ENCODE assay signal across 10 cellular contexts in the genomic region with DNA sequence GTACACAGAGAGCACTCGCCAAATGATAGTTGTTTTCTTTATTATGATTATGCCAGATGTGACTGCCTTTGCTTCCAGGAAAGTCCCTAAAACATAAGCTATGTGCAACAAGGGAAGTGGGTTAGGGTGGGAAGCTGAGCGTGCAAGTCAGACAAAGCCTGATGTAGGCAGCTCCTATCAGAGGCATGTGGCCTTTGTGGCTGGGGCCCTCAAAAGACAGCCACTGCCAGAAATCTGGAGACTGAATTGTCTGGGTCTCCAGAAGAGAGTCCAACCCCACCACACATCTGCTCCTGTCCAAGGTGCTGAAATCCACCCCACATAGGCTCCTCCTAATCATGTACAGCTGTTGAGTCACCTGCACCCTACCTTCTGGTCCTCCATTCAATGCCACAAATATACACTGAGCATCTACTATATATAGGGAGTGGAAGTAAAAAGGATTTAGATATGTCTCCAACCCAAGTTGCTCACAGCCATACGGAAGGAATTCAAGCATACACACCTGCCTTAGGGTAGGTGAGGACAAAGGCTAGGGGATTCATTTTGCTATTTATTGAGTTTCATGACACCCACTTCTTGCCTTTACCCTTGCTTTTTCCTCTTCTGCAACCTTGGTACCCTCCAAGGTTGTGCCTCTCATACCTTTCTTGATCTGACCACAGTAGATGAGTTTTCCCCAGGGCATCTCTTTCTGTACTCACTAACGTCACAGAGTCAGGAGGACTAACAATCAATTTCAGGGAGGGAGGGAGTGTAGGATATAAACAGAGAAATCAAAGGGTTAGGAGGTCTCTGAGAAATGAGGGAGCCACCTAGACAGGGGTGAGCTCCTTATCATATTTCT. TPM values are rescaled to one million over a fixed set of nuclear protein-coding genes. Genes with fewer than 3 reads are reported as not detected.
DNase-seq lines count a peak whose midpoint lies in the region; ATAC-seq and TF ChIP-seq lines count a peak whose summit lies in the region.
"Had no signal": no experiment of that assay in that cellular context is flagged by ENCODE, and none has a peak within 500 bp of the region (broad histone marks: within the 10 kb centered on the region; RNA-seq: fewer than 3 reads in every experiment).

No MANE protein-coding gene starts in this region.

- no peaks in the 10 kb centered on the region for H3K36me3 ChIP-seq in testis (ENCODE audit: low read depth, missing control alignments)

- no peak overlapping the region for H3K4me3 Mint-ChIP-seq in T-helper 17 cell

- H3K4me1 ChIP-seq in testis: no peaks in the 10 kb centered on the region

- TF ChIP-seq CTCF in GM20000 (IDR thresholded peaks at IDR 0.05; ENCODE audit: extremely low read depth, missing control alignments): no peak
- no peak for TF ChIP-seq CTCF in fibroblast of the aortic adventitia (IDR thresholded peaks at IDR 0.05; ENCODE audit: insufficient read depth, low read length)
- no peak for TF ChIP-seq CTCF in testis (IDR thresholded peaks at IDR 0.05)

- H3K27ac ChIP-seq in testis: no peak overlapping the region

- WGBS in testis, 2 donors: 42 to 46% methylated on average over 4 of the region's 4 CpGs

- ATAC-seq in T-helper 17 cell (peak; percentile 81), left colon (no peak)

- H3K27me3 ChIP-seq in testis: no peaks in the 10 kb centered on the region

- H3K27me3 Mint-ChIP-seq in T-helper 17 cell: peaks cover 38% of the 10 kb centered on the region

- no peak overlapping the region for H3K27ac Mint-ChIP-seq in T-helper 17 cell

- in situ Hi-C loops in ACHN (cut with HindIII; ENCODE audit: low pct_ligation_motif_present, low pct_unique_long_range_greater_than_20kb, low sequenced_read_pairs): no loop called here

- H3K9me3 ChIP-seq in T-helper 17 cell (ENCODE audit: control insufficient read depth, low read length, poor library complexity, severe bottlenecking) (no peaks in the 10 kb centered on the region), testis (no peaks in the 10 kb centered on the region)

- no peak overlapping the region for H3K4me3 ChIP-seq in fibroblast of the aortic adventitia (ENCODE audit: low read depth, low read length)
- H3K4me3 ChIP-seq in testis: no peak overlapping the region

- DNase-seq in ACHN (peak; percentile 30), GM20000 (ENCODE audit: low spot score) (peak; percentile 26), T-helper 17 cell (no peak), fibroblast of the aortic adventitia (ENCODE audit: low read depth) (peak; percentile 26), SKM-1 treated with dmso at 0.1 percent for 144 hours (lab: John Stamatoyannopoulos, UW; ENCODE audit: unreplicated experiment) (no peak), left colon (no peak), testis (no peak), amygdala (lab: John Stamatoyannopoulos, UW) (no peak)
- DNase-seq: effector CD4-positive, alpha-beta T cell had no signal

- H3K4me1 Mint-ChIP-seq in T-helper 17 cell: no peaks in the 10 kb centered on the region

- no peak for TF ChIP-seq POLR2A in testis (IDR thresholded peaks at IDR 0.05)

- H3K36me3 Mint-ChIP-seq in T-helper 17 cell (ENCODE audit: low read depth): peaks cover 5% of the 10 kb centered on the region

- intact Hi-C loops in left colon (cut with DNase I, micrococcal nuclease): no loop called here
- intact Hi-C loops in testis (cut with DNase I; ENCODE audit: low total_unique reads): no loop called here

RNA-seq across cellular contexts. Expression of a gene that starts 12.4 kb away (rescaled TPM):
- total RNA-seq in T-helper 17 cell: not detected
- total RNA-seq in fibroblast of the aortic adventitia (ENCODE audit: low replicate concordance): not detected in 2 replicates
- total RNA-seq in left colon: not detected
- total RNA-seq in testis: under 1 TPM; 0.24 to 0.25 TPM
- polyA plus RNA-seq in testis (ENCODE audit: insufficient read depth, low read depth, low replicate concordance): 0.28 TPM
- total RNA-seq: osteocyte had no signal

RNA-seq across cellular contexts. Expression of a gene that starts 33.9 kb away (rescaled TPM):
- total RNA-seq in T-helper 17 cell: 10 to 100 TPM; 54.3 to 69.4 TPM
- 0.98 and 5.9 TPM in 2 replicates for total RNA-seq in fibroblast of the aortic adventitia (ENCODE audit: low replicate concordance)
- 10 to 100 TPM; 23.1 to 34.9 TPM for total RNA-seq in left colon
- 10 to 100 TPM in 1 of 2 donors, 1 to 10 TPM in 1; 9.3 to 13.2 TPM for total RNA-seq in testis
- 5.7 TPM for polyA plus RNA-seq in testis (ENCODE audit: insufficient read depth, low read depth, low replicate concordance)

RNA-seq across cellular contexts. Expression of a gene that starts 46.1 kb away (rescaled TPM):
- not detected for total RNA-seq in T-helper 17 cell
- not detected in 2 replicates for total RNA-seq in fibroblast of the aortic adventitia (ENCODE audit: low replicate concordance)
- total RNA-seq in left colon: not detected
- 10 to 100 TPM; 27.6 to 28.8 TPM for total RNA-seq in testis
- polyA plus RNA-seq in testis (ENCODE audit: insufficient read depth, low read depth, low replicate concordance): 11.5 TPM
- total RNA-seq: osteocyte had no signal

Comparison
In these comparisons a context has a peak if more than half of its experiments do, and no peak if none do; other contexts are left out.
1. DNase-seq: peak in ACHN (single experiment), GM20000 (single experiment) and fibroblast of the aortic adventitia (single experiment); none in T-helper 17 cell (0 of 3), SKM-1 treated with dmso at 0.1 percent for 144 hours (single experiment), left colon (0 of 2), testis (single experiment) and amygdala (0 of 56).
2. RNA of a gene that starts 46.1 kb away (total RNA-seq): 27.6 to 28.8 TPM in testis; not detected in left colon, not detected in T-helper 17 cell and not detected in fibroblast of the aortic adventitia; every median in the first group is over 10 times any median in the second.